Comparison of ENCODE assay signal across 14 cellular contexts in genomic region chr14:22489247-22489551, GRCh38.
A peak's percentile ranks its signal among the peaks of the same experiment; 100 is the strongest.
DNase-seq lines count a peak whose midpoint lies in the region; ATAC-seq lines count a peak whose summit lies in the region.
"Had no signal": no experiment of that assay in that cellular context is flagged by ENCODE, and none has a peak within 500 bp of the region (broad histone marks: within the 10 kb centered on the region; RNA-seq: fewer than 3 reads in every experiment).

No MANE protein-coding gene starts in this region.

- H4K91ac ChIP-seq in neuronal stem cell (ENCODE audit: low read depth, low read length, poor library complexity), result no peak overlapping the region

- H2AK5ac ChIP-seq in neuronal stem cell (ENCODE audit: low read depth, low read length), result no peak overlapping the region

- no peaks in the 10 kb centered on the region for H3K27me3 Mint-ChIP-seq in activated T-cell treated with anti-CD3 and anti-CD28 coated beads, Interleukin-2, amount 50 U/mL, for 24 hours
- H3K27me3 Mint-ChIP-seq in IgD-negative memory B cell, result peaks cover 45% of the 10 kb centered on the region
- H3K27me3 Mint-ChIP-seq in activated naive CD8-positive, alpha-beta T cell treated with anti-CD3 and anti-CD28 coated beads for 36 hours, result no peaks in the 10 kb centered on the region

- no peaks in the 10 kb centered on the region for H3K36me3 ChIP-seq in neuronal stem cell (replicated peaks in 1 of 2; ENCODE audit: control insufficient read depth in 2 of 2, insufficient read depth in 2 of 2, low read length in 2 of 2)

- no peak overlapping the region for H2AFZ ChIP-seq in neuronal stem cell (ENCODE audit: low read length)

- no peak overlapping the region for H2BK12ac ChIP-seq in neuronal stem cell (ENCODE audit: low read length)

- peak overlapping the region; percentile 99 for H3K27ac Mint-ChIP-seq in activated T-cell treated with anti-CD3 and anti-CD28 coated beads, Interleukin-2, amount 50 U/mL, for 24 hours
- peak overlapping the region in 1 of 3 donors; percentile 66 for H3K27ac Mint-ChIP-seq in IgD-negative memory B cell
- peak overlapping the region; percentile 99 for H3K27ac Mint-ChIP-seq in activated naive CD8-positive, alpha-beta T cell treated with anti-CD3 and anti-CD28 coated beads for 36 hours

- DNase-seq in activated T-cell treated with anti-CD3 and anti-CD28 coated beads, Interleukin-2, amount 50 U/mL, for 24 hours, result no peak
- DNase-seq in activated T-cell treated with anti-CD3 and anti-CD28 coated beads for 4 hours (no peak), neuronal stem cell (ENCODE audit: low spot score) (no peak), inferior parietal cortex (ENCODE audit: extremely low spot score) (no peak), middle frontal gyrus (ENCODE audit: extremely low spot score, low spot score) (no peak)
- no peak for DNase-seq in activated naive CD8-positive, alpha-beta T cell treated with anti-CD3 and anti-CD28 coated beads for 36 hours
- DNase-seq: activated effector memory CD4-positive, alpha-beta T cell treated with anti-CD3 and anti-CD28 coated beads, Interleukin-2, amount 50 U/mL, for 16 hours; cerebellar nuclear complex; DMS79 treated with DMSO at 0.1 percent for 48 hours; hippocampal formation; NCI-H1436 treated with DMSO at 0.1 percent for 48 hours had no signal

- H3K4me3 Mint-ChIP-seq in activated T-cell treated with anti-CD3 and anti-CD28 coated beads, Interleukin-2, amount 50 U/mL, for 24 hours, result peak overlapping the region; percentile 86
- H3K4me3 Mint-ChIP-seq in IgD-negative memory B cell, result peak overlapping the region; percentile 68 to 84 (median 78)
- H3K4me3 Mint-ChIP-seq in activated naive CD8-positive, alpha-beta T cell treated with anti-CD3 and anti-CD28 coated beads for 36 hours, result peak overlapping the region; percentile 86

- no peaks in the 10 kb centered on the region for H3K79me1 ChIP-seq in neuronal stem cell (ENCODE audit: low read depth, low read length)

- no peak overlapping the region for H3K23ac ChIP-seq in neuronal stem cell (ENCODE audit: low read depth, low read length, poor library complexity)

- H3K4ac ChIP-seq in neuronal stem cell (ENCODE audit: low read length), result no peak overlapping the region

- no CpG with 5 or more reads among the region's 5 CpGs for WGBS in neuronal stem cell (ENCODE audit: extremely low coverage in 2 of 2, insufficient read length in 2 of 2, insufficient replicate concordance in 1 of 2), 2 donors

- H3K4me3 ChIP-seq in neuronal stem cell (ENCODE audit: low read length in 2 of 2), result no peak overlapping the region

- no peak overlapping the region for H3K14ac ChIP-seq in neuronal stem cell (ENCODE audit: low read length)

- no peak overlapping the region for H2BK5ac ChIP-seq in neuronal stem cell (ENCODE audit: low read length)

- no peak overlapping the region for H3K4me2 ChIP-seq in neuronal stem cell (ENCODE audit: insufficient read depth, low read length, poor library complexity, severe bottlenecking)

- no peaks in the 10 kb centered on the region for H3K27me3 ChIP-seq in neuronal stem cell (ENCODE audit: control insufficient read depth in 3 of 3, insufficient read depth in 3 of 3, low read depth in 1 of 3, low read length in 3 of 3)

- H3K27ac ChIP-seq in neuronal stem cell (replicated peaks; ENCODE audit: low read length), result no peak overlapping the region
- H3K27ac ChIP-seq: VCaP had no signal

- no peak overlapping the region for H2BK120ac ChIP-seq in neuronal stem cell (ENCODE audit: low read depth, low read length)

- no peak overlapping the region for H2BK15ac ChIP-seq in neuronal stem cell (ENCODE audit: low read length)

- peaks cover 24% of the 10 kb centered on the region for H3K4me1 Mint-ChIP-seq in activated T-cell treated with anti-CD3 and anti-CD28 coated beads, Interleukin-2, amount 50 U/mL, for 24 hours (ENCODE audit: low read depth)
- H3K4me1 Mint-ChIP-seq in IgD-negative memory B cell, result peaks cover 58 to 70% (median 69%) of the 10 kb centered on the region in 3 donors
- H3K4me1 Mint-ChIP-seq in activated naive CD8-positive, alpha-beta T cell treated with anti-CD3 and anti-CD28 coated beads for 36 hours, result peaks cover 8% of the 10 kb centered on the region

- H3K4me1 ChIP-seq in neuronal stem cell (ENCODE audit: control insufficient read depth in 2 of 2, insufficient read depth in 1 of 2, low read depth in 1 of 2, low read length in 2 of 2), result peaks cover 0 to 3% of the 10 kb centered on the region in 2 donors

- H3K18ac ChIP-seq in neuronal stem cell (ENCODE audit: low read length), result peak overlapping the region; percentile 32

- H3K9me3 ChIP-seq in neuronal stem cell (replicated peaks in 1 of 2; ENCODE audit: control insufficient read depth in 2 of 2, insufficient read depth in 1 of 2, low read depth in 1 of 2, low read length in 2 of 2), result no peaks in the 10 kb centered on the region

- H3K9ac ChIP-seq in neuronal stem cell (ENCODE audit: low read depth, low read length, poor library complexity), result peak overlapping the region; percentile 16

- H3K9me3 Mint-ChIP-seq in activated T-cell treated with anti-CD3 and anti-CD28 coated beads, Interleukin-2, amount 50 U/mL, for 24 hours, result no peaks in the 10 kb centered on the region
- no peaks in the 10 kb centered on the region for H3K9me3 Mint-ChIP-seq in IgD-negative memory B cell
- H3K9me3 Mint-ChIP-seq in activated naive CD8-positive, alpha-beta T cell treated with anti-CD3 and anti-CD28 coated beads for 36 hours, result no peaks in the 10 kb centered on the region

- H4K8ac ChIP-seq in neuronal stem cell (ENCODE audit: low read depth, low read length), result no peak overlapping the region

- peaks cover 94% of the 10 kb centered on the region for H3K36me3 Mint-ChIP-seq in activated T-cell treated with anti-CD3 and anti-CD28 coated beads, Interleukin-2, amount 50 U/mL, for 24 hours (ENCODE audit: low read depth)
- no peaks in the 10 kb centered on the region for H3K36me3 Mint-ChIP-seq in IgD-negative memory B cell
- peaks cover 57% of the 10 kb centered on the region for H3K36me3 Mint-ChIP-seq in activated naive CD8-positive, alpha-beta T cell treated with anti-CD3 and anti-CD28 coated beads for 36 hours

- ATAC-seq in GM18517 (IDR thresholded peaks at IDR 0.05; ENCODE audit: unreplicated experiment), result no peak
